In the genomic region with DNA sequence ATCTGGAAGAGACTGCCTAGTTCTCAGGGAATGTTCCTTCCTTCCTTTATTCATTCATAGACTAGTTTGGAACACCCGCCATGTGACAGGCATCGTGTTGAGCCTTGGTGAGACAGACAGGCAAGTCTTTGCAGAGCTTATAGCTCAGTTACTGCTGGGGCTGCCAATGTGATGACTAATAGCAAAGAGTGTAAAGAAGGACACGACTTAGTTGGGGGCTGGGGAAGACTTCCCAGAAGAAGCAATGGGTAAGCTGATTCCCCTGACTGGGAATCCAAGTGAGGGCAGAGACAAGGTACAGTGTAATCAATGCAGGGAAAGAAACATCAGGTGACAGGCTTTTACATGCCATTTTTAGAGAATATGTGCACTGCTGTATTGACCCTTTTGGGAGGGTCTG, we compare ENCODE assay signal across 1 cellular context.
TF ChIP-seq lines count a peak whose summit lies in the region.

No MANE protein-coding gene starts in this region.

TF ChIP-seq in H1, 55 proteins besides CTCF, POLR2A, EP300 and RAD21:
- TF ChIP-seq CHD7 (IDR thresholded peaks at IDR 0.05; ENCODE audit: insufficient replicate concordance, low read length) (no peak), RXRA (IDR thresholded peaks at IDR 0.05; ENCODE audit: insufficient read depth, low read depth, low read length) (no peak), JUND (IDR thresholded peaks at IDR 0.05; ENCODE audit: low read length) (no peak), CREB1 (IDR thresholded peaks at IDR 0.05) (no peak)
